In genomic region chr5:17269201-17269600, GRCh38 we compare ENCODE assay signal across 11 cellular contexts. TPM values are rescaled to one million over a fixed set of nuclear protein-coding genes. Genes with fewer than 3 reads are reported as not detected.
DNase-seq lines count a peak whose midpoint lies in the region; ATAC-seq and TF ChIP-seq lines count a peak whose summit lies in the region.
"Had no signal": no experiment of that assay in that cellular context is flagged by ENCODE, and none has a peak within 500 bp of the region (broad histone marks: within the 10 kb centered on the region; RNA-seq: fewer than 3 reads in every experiment).

No MANE protein-coding gene starts in this region.

- H3K36me3 ChIP-seq in heart left ventricle: no peaks in the 10 kb centered on the region

- H3K27me3 ChIP-seq in heart left ventricle: no peaks in the 10 kb centered on the region

- H3K9me3 ChIP-seq in heart left ventricle: no peaks in the 10 kb centered on the region

- intact Hi-C loops in heart left ventricle (cut with DNase I): no loop called here

- ATAC-seq in GM18498 (IDR thresholded peaks at IDR 0.05; ENCODE audit: unreplicated experiment) (peak; percentile 79), GM21381 (IDR thresholded peaks at IDR 0.05; ENCODE audit: unreplicated experiment) (peak; percentile 72), HG02981 (IDR thresholded peaks at IDR 0.05; ENCODE audit: unreplicated experiment) (peak; percentile 63), heart left ventricle (no peak)
- ATAC-seq: esophagus mucosa had no signal

- peak; percentile 24 for DNase-seq in NCI-H774 (lab: John Stamatoyannopoulos, UW)
- DNase-seq in SW 1271 (lab: John Stamatoyannopoulos, UW): no peak
- no peak for DNase-seq in pons (ENCODE audit: low spot score)
- DNase-seq in activated CD4-positive, alpha-beta T cell treated with anti-CD3 and anti-CD28 coated beads for 48 hours: no peak
- DNase-seq in heart left ventricle: no peak
- DNase-seq: NCI-H1694, SIG-M5 had no signal

- no peak overlapping the region for H3K27ac ChIP-seq in heart left ventricle

- TF ChIP-seq POLR2A in heart left ventricle (IDR thresholded peaks at IDR 0.05): no peak

- H3K4me3 ChIP-seq in heart left ventricle: no peak overlapping the region

- 74 to 81% (median 79%) methylated on average over 6 of the region's 6 CpGs for WGBS in heart left ventricle, 4 donors

- TF ChIP-seq CTCF in heart left ventricle (IDR thresholded peaks at IDR 0.05): no peak

- no peaks in the 10 kb centered on the region for H3K4me1 ChIP-seq in heart left ventricle

RNA-seq across cellular contexts. Expression of gene BASP1, which starts 51.8 kb away (rescaled TPM):
- total RNA-seq in heart left ventricle: 10 to 100 TPM in 1 of 9 donors, 1 to 10 TPM in 7, under 1 TPM in 1; 0.66 to 13.6 (median 3.0) TPM
- polyA plus RNA-seq in heart left ventricle: 1 to 10 TPM; 1.3 to 2.1 TPM

Comparison
In these comparisons a context has a peak if more than half of its experiments do, and no peak if none do; other contexts are left out.
1. ATAC-seq: peak in GM18498 (single experiment), GM21381 (single experiment) and HG02981 (single experiment); none in heart left ventricle (0 of 4).